ENCODE assay signal across 8 cellular contexts in genomic region chrX:100819837-100820666, GRCh38. TPM values are rescaled to one million over a fixed set of nuclear protein-coding genes. Genes with fewer than 3 reads are reported as not detected.
A peak's percentile ranks its signal among the peaks of the same experiment; 100 is the strongest.
DNase-seq lines count a peak whose midpoint lies in the region; FAIRE-seq and TF ChIP-seq lines count a peak whose summit lies in the region.

A gene with protein sequence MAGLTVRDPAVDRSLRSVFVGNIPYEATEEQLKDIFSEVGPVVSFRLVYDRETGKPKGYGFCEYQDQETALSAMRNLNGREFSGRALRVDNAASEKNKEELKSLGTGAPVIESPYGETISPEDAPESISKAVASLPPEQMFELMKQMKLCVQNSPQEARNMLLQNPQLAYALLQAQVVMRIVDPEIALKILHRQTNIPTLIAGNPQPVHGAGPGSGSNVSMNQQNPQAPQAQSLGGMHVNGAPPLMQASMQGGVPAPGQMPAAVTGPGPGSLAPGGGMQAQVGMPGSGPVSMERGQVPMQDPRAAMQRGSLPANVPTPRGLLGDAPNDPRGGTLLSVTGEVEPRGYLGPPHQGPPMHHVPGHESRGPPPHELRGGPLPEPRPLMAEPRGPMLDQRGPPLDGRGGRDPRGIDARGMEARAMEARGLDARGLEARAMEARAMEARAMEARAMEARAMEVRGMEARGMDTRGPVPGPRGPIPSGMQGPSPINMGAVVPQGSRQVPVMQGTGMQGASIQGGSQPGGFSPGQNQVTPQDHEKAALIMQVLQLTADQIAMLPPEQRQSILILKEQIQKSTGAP (plus strand): TSS chrX:100820391. CDS start chrX:100820417, 26 bp downstream.

- peak within 1 kb of the TSS; percentile 81 to 99 (median 93) for H3K4me3 ChIP-seq in H1 (ENCODE audit: extremely low read depth in 1 of 4, insufficient read depth in 2 of 4, low read depth in 3 of 4, low read length in 4 of 4)
- H3K4me3 ChIP-seq in mesendoderm (ENCODE audit: low read length), result peak within 1 kb of the TSS; percentile 88

- H3K4ac ChIP-seq in H1 (replicated peaks; ENCODE audit: insufficient read length, low read depth, low read length), result no peak within 1 kb of the TSS
- peak within 1 kb of the TSS; percentile 43 for H3K4ac ChIP-seq in mesendoderm (ENCODE audit: low read depth, low read length)

- H3K79me2 ChIP-seq in H1 (ENCODE audit: control insufficient read depth in 1 of 2, insufficient read depth in 2 of 2, low read length in 2 of 2) (peaks cover 0 to 6% of the 10 kb centered on the region in 2 experiments; a peak in 2 of 4 replicates), mesendoderm (ENCODE audit: control insufficient read depth, insufficient read depth, low read length) (no peaks in the 10 kb centered on the region)

- H2BK15ac ChIP-seq in H1 (ENCODE audit: low read length), result no peak within 1 kb of the TSS
- no peak within 1 kb of the TSS for H2BK15ac ChIP-seq in mesendoderm (replicated peaks; ENCODE audit: low read depth)

- DNase-seq in COR-L47 (lab: John Stamatoyannopoulos, UW) (peak; percentile 69), GM20000 (ENCODE audit: low spot score) (peak; percentile 74), HS-5 (ENCODE audit: low read depth) (peak; percentile 40), NOMO-1 (lab: John Stamatoyannopoulos, UW; ENCODE audit: unreplicated experiment in 2 of 2) (peak; percentile 78 to 83), H1 (ENCODE audit: low read depth in 1 of 2, low spot score in 2 of 2) (peak in 1 of 2 experiments; percentile 67), mesendoderm (peak; percentile 91)
- DNase-seq in stimulated activated CD8-positive, alpha-beta memory T cell treated with anti-CD3 and anti-CD28 coated beads, Interleukin-12 subunit alpha, Interleukin-12 subunit beta, amount 100 ng/mL, for 4 hours (ENCODE audit: low read depth), result peak; percentile 63

- H2BK120ac ChIP-seq in H1 (replicated peaks; ENCODE audit: low read depth, low read length), result no peak within 1 kb of the TSS
- no peak within 1 kb of the TSS for H2BK120ac ChIP-seq in mesendoderm (ENCODE audit: low read depth, low read length)

- peak in 1 of 2 experiments; percentile 80; a peak in 2 of 3 replicates for TF ChIP-seq POLR2A in H1 (IDR thresholded peaks at IDR 0.05; ENCODE audit: control extremely low read depth in 1 of 2, low read depth in 2 of 2, low read length in 2 of 2)

- no peaks in the 10 kb centered on the region for H3K27me3 ChIP-seq in H1 (replicated peaks in 1 of 4; ENCODE audit: control insufficient read depth in 3 of 4, extremely low read depth in 1 of 4, insufficient read depth in 3 of 4, low read length in 3 of 4)
- no peaks in the 10 kb centered on the region for H3K27me3 ChIP-seq in mesendoderm (ENCODE audit: insufficient read depth, low read length, poor library complexity)

- H4K91ac ChIP-seq in H1 (replicated peaks; ENCODE audit: insufficient read length, low read length), result no peak within 1 kb of the TSS

- CTCF ChIA-PET in activated CD8-positive, alpha-beta memory T cell treated with anti-CD3 and anti-CD28 coated beads for 36 hours (lab: Charles Lee), result no interaction called here
- CTCF ChIA-PET in H1 (lab: Charles Lee; ENCODE audit: partially characterized antibody), result no interaction called here

- FAIRE-seq in H1 (lab: Jason Lieb, UNC), result no peak

- peak within 1 kb of the TSS; percentile 99 for H2AFZ ChIP-seq in H1 (ENCODE audit: low read length)

- H3K36me3 ChIP-seq in H1 (ENCODE audit: control insufficient read depth in 2 of 4, insufficient read depth in 4 of 4, low read length in 3 of 4), result peaks cover 2 to 18% (median 11%) of the 10 kb centered on the region in 4 experiments; a peak in 6 of 8 replicates
- peaks cover 1% of the 10 kb centered on the region for H3K36me3 ChIP-seq in mesendoderm (ENCODE audit: control insufficient read depth, insufficient read depth, low read length)

- no peaks in the 10 kb centered on the region for H4K20me1 ChIP-seq in H1 (replicated peaks in 1 of 2; ENCODE audit: control insufficient read depth in 1 of 2, insufficient read depth in 2 of 2, low read length in 2 of 2)

- TF ChIP-seq CTCF in GM20000 (IDR thresholded peaks at IDR 0.05; ENCODE audit: extremely low read depth, missing control alignments) (no peak), H1 (IDR thresholded peaks at IDR 0.05; ENCODE audit: control extremely low read depth in 1 of 3, insufficient read depth in 1 of 3, low read depth in 1 of 3, low read length in 3 of 3) (peak in 1 of 3 experiments; percentile 1; a peak in 1 of 4 replicates)

- H3K23ac ChIP-seq in H1 (ENCODE audit: insufficient read length), result no peak within 1 kb of the TSS
- H3K23ac ChIP-seq in mesendoderm (ENCODE audit: low read length), result no peak within 1 kb of the TSS

- H3K9ac ChIP-seq in H1 (replicated peaks in 1 of 4; ENCODE audit: extremely low read depth in 1 of 4, low read depth in 3 of 4, low read length in 3 of 4), result peak within 1 kb of the TSS in 3 of 4 experiments; percentile 58 to 84 (median 74); a peak in 6 of 7 replicates
- H3K9ac ChIP-seq in mesendoderm (ENCODE audit: low read length), result peak within 1 kb of the TSS; percentile 84

- no peak within 1 kb of the TSS; the same call in 1 of the 2 replicates for H2BK5ac ChIP-seq in H1 (ENCODE audit: low read depth, low read length)
- H2BK5ac ChIP-seq in mesendoderm (ENCODE audit: low read length), result no peak within 1 kb of the TSS

- no peaks in the 10 kb centered on the region for H3K9me3 ChIP-seq in H1 (ENCODE audit: insufficient read depth in 2 of 2, low read depth in 1 of 2, low read length in 1 of 2)

- H2AK5ac ChIP-seq in H1 (ENCODE audit: low read depth, low read length) (no peak within 1 kb of the TSS), mesendoderm (ENCODE audit: low read length) (no peak within 1 kb of the TSS)

- peak within 1 kb of the TSS; percentile 97 for H4K8ac ChIP-seq in H1 (ENCODE audit: extremely low read depth, insufficient read depth, low read length)
- no peak within 1 kb of the TSS for H4K8ac ChIP-seq in mesendoderm (ENCODE audit: low read depth, low read length)

- no peak within 1 kb of the TSS for H2BK20ac ChIP-seq in H1 (ENCODE audit: low read length)

- no peak within 1 kb of the TSS for H2BK12ac ChIP-seq in H1 (ENCODE audit: low read depth, low read length)

- H3K18ac ChIP-seq in H1 (ENCODE audit: extremely low read depth, low read length), result no peak within 1 kb of the TSS; the same call in none of the 2 replicates
- no peak within 1 kb of the TSS for H3K18ac ChIP-seq in mesendoderm (ENCODE audit: low read length)

- H3K56ac ChIP-seq in H1 (replicated peaks; ENCODE audit: insufficient read length, low read depth, low read length) (no peak within 1 kb of the TSS), mesendoderm (ENCODE audit: low read length) (peak within 1 kb of the TSS; percentile 90)

- H3K4me2 ChIP-seq in H1 (ENCODE audit: insufficient read depth in 1 of 2, low read depth in 2 of 2, low read length in 2 of 2) (peak within 1 kb of the TSS; percentile 82 to 95), mesendoderm (ENCODE audit: low read length) (peak within 1 kb of the TSS; percentile 40)

- POLR2A ChIA-PET in activated CD8-positive, alpha-beta memory T cell treated with anti-CD3 and anti-CD28 coated beads for 36 hours (lab: Charles Lee), result interaction anchor here (0.9 kb wide), 1 partner anchor 10 kb away, joined by 4 read pairs; no protein-coding TSS in a partner anchor
- POLR2A ChIA-PET in H1 (lab: Charles Lee; ENCODE audit: partially characterized antibody), result no interaction called here

- 2% methylated on average over 32 of the region's 49 CpGs; no CpG with 5 or more reads in 1 of the 2 experiments for WGBS in H1 (ENCODE audit: extremely low coverage in 1 of 2, insufficient coverage in 1 of 2, insufficient read length in 1 of 2, insufficient replicate concordance in 2 of 2, low coverage in 1 of 2, low lambda C conversion rate in 2 of 2, missing lambda C conversion rate in 1 of 2), 2 experiments
- WGBS in mesendoderm (ENCODE audit: extremely low coverage, insufficient coverage, low lambda C conversion rate), result no CpG with 5 or more reads among the region's 49 CpGs

- H3K27ac ChIP-seq in H1 (ENCODE audit: low read depth, low read length), result no peak within 1 kb of the TSS
- no peak within 1 kb of the TSS for H3K27ac ChIP-seq in mesendoderm (ENCODE audit: low read depth, low read length)

- no peak within 1 kb of the TSS for H4K5ac ChIP-seq in H1 (ENCODE audit: insufficient read length, low read depth, low read length)
- no peak within 1 kb of the TSS for H4K5ac ChIP-seq in mesendoderm (ENCODE audit: low read length)

- H3K79me1 ChIP-seq in H1 (ENCODE audit: low read depth, low read length) (no peaks in the 10 kb centered on the region), mesendoderm (ENCODE audit: low read length) (no peaks in the 10 kb centered on the region)

- TF ChIP-seq RAD21 in H1 (IDR thresholded peaks at IDR 0.05 in 1 of 2, conservative IDR thresholded peaks at IDR 0.05 in 1 of 2; ENCODE audit: low read depth in 2 of 2, low read length in 2 of 2), result peak in 1 of 2 experiments; percentile 8; a peak in 1 of 4 replicates

- H3K4me1 ChIP-seq in H1 (replicated peaks in 1 of 4; ENCODE audit: control insufficient read depth in 3 of 4, insufficient read depth in 4 of 4, low read length in 3 of 4) (no peaks in the 10 kb centered on the region), mesendoderm (ENCODE audit: control insufficient read depth, low read depth, low read length) (no peaks in the 10 kb centered on the region)

- no peak within 1 kb of the TSS for H3K14ac ChIP-seq in H1 (ENCODE audit: insufficient read length)

- no peak for TF ChIP-seq EP300 in H1 (IDR thresholded peaks at IDR 0.05; ENCODE audit: borderline replicate concordance in 1 of 2, low read depth in 2 of 2, low read length in 2 of 2)

- peaks cover 3% of the 10 kb centered on the region; the same call in 1 of the 2 replicates for H3K23me2 ChIP-seq in H1 (ENCODE audit: low read depth, low read length)

TF ChIP-seq in H1, 55 proteins besides CTCF, POLR2A, EP300 and RAD21 (continues in another document):
- no peak for TF ChIP-seq NRF1 (IDR thresholded peaks at IDR 0.05; ENCODE audit: low read depth, low read length)
- TF ChIP-seq TAF1 (IDR thresholded peaks at IDR 0.05; ENCODE audit: low read depth, low read length), result peak; percentile 89
- TF ChIP-seq SRF (IDR thresholded peaks at IDR 0.05; ENCODE audit: low read depth, low read length), result no peak
- TF ChIP-seq SAP30 (IDR thresholded peaks at IDR 0.05; ENCODE audit: insufficient read depth, insufficient replicate concordance, low read length), result no peak

RNA-seq across cellular contexts. Expression of the gene that starts here (rescaled TPM):
- 10 to 100 TPM; 53.9 to 60.2 TPM for total RNA-seq in activated CD8-positive, alpha-beta memory T cell treated with anti-CD3 and anti-CD28 coated beads for 36 hours
- 30.9 and 33.0 TPM in 2 replicates for total RNA-seq in H1 (2021; fragmentation: NEBNext Ultra II Directional; extraction: Animal tissue kit (Norgen Biotek cat#: 25700))
- 20.7 and 21.0 TPM in 2 replicates for polyA plus RNA-seq in H1 (2011; rRNA removed)
- 31.1 TPM for polyA plus RNA-seq in H1 (2011; cell fraction: cytosol; rRNA removed)
- 46.6 TPM for polyA plus RNA-seq in H1 (2011; cell fraction: nucleus; rRNA removed)
- 26.4 to 39.5 TPM (median 30.7 TPM) in 4 replicates for polyA plus RNA-seq in H1 (2012, experiment 1 of 2)
- 6.9 TPM for polyA plus RNA-seq in H1 (2012, experiment 2 of 2)
- polyA plus RNA-seq in H1 (2013, experiment 1 of 2), result 16.1 TPM
- 16.5 TPM for polyA plus RNA-seq in H1 (2013, experiment 2 of 2)
- 27.8 and 39.7 TPM in 2 replicates for polyA minus RNA-seq in H1 (2011; rRNA and poly(A)+ RNA removed)
- polyA minus RNA-seq in H1 (2011; cell fraction: cytosol; rRNA and poly(A)+ RNA removed), result 14.8 TPM
- polyA minus RNA-seq in H1 (2011; cell fraction: nucleus; rRNA and poly(A)+ RNA removed), result 18.8 TPM
- polyA plus RNA-seq in mesendoderm (2013, experiment 1 of 2), result 25.1 TPM
- polyA plus RNA-seq in mesendoderm (2013, experiment 2 of 2), result 25.4 TPM
